In the genomic region with DNA sequence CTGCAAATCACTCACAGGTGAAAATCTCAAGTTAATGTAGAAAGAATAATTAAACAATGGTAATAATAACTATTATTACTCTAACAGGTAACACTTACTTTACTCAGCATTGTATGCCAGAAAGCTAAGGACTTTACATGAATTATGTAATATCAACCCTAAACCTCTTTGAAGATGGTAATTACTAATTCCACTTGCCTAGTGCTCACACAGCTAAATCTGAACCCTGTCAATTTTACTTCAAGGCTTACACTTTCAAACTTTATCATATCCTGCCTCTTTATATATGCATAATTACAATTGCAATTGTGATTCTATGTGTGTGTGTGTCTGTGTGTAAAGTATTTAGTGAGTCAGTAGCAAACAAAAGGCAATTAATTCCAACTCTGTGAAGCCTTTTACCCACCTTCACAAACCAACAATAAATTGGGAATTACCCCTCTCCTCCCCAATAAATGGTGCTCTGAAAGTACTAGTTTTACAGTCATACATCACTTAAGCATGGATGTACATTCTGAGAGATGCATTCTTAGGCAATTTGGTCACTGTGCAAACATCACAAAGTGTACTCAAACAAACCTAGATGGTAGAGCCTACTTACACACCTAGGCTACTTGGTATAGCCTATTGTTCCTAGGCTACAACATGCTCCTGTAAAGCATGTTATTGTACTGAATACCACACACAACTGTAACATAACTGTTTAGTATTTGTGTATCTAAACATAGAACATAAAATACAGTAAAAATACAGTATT, we compare ENCODE assay signal across 1 cellular context.
TF ChIP-seq lines count a peak whose summit lies in the region.

No MANE protein-coding gene starts in this region.

TF ChIP-seq in IMR-90, 13 proteins besides CTCF, POLR2A, EP300 and RAD21:
- no peak for TF ChIP-seq MXI1 (IDR thresholded peaks at IDR 0.05; ENCODE audit: borderline replicate concordance, low read depth, low read length)
- TF ChIP-seq CEBPB (IDR thresholded peaks at IDR 0.05; ENCODE audit: low read depth, low read length) = no peak
- no peak for TF ChIP-seq SMC3 (IDR thresholded peaks at IDR 0.05; ENCODE audit: low read depth, low read length)
- no peak for TF ChIP-seq MAZ (IDR thresholded peaks at IDR 0.05; ENCODE audit: borderline replicate concordance, low read depth, low read length)
- no peak for TF ChIP-seq RCOR1 (IDR thresholded peaks at IDR 0.05; ENCODE audit: insufficient replicate concordance, low read length)
- TF ChIP-seq, protein P1, sequence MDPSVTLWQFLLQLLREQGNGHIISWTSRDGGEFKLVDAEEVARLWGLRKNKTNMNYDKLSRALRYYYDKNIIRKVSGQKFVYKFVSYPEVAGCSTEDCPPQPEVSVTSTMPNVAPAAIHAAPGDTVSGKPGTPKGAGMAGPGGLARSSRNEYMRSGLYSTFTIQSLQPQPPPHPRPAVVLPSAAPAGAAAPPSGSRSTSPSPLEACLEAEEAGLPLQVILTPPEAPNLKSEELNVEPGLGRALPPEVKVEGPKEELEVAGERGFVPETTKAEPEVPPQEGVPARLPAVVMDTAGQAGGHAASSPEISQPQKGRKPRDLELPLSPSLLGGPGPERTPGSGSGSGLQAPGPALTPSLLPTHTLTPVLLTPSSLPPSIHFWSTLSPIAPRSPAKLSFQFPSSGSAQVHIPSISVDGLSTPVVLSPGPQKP (IDR thresholded peaks at IDR 0.05; ENCODE audit: borderline replicate concordance, low read depth, low read length) = no peak
- TF ChIP-seq, protein P2, sequence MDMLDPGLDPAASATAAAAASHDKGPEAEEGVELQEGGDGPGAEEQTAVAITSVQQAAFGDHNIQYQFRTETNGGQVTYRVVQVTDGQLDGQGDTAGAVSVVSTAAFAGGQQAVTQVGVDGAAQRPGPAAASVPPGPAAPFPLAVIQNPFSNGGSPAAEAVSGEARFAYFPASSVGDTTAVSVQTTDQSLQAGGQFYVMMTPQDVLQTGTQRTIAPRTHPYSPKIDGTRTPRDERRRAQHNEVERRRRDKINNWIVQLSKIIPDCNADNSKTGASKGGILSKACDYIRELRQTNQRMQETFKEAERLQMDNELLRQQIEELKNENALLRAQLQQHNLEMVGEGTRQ (IDR thresholded peaks at IDR 0.05; ENCODE audit: low read depth, low read length) = no peak
- no peak for TF ChIP-seq RFX5 (IDR thresholded peaks at IDR 0.05; ENCODE audit: low read depth, low read length)
- no peak for TF ChIP-seq BHLHE40 (IDR thresholded peaks at IDR 0.05; ENCODE audit: low read depth, low read length)
- no peak for TF ChIP-seq MAFK (IDR thresholded peaks at IDR 0.05; ENCODE audit: low read depth, low read length)
- TF ChIP-seq CHD1 (IDR thresholded peaks at IDR 0.05; ENCODE audit: low read depth, low read length) = no peak
